In the genomic region with DNA sequence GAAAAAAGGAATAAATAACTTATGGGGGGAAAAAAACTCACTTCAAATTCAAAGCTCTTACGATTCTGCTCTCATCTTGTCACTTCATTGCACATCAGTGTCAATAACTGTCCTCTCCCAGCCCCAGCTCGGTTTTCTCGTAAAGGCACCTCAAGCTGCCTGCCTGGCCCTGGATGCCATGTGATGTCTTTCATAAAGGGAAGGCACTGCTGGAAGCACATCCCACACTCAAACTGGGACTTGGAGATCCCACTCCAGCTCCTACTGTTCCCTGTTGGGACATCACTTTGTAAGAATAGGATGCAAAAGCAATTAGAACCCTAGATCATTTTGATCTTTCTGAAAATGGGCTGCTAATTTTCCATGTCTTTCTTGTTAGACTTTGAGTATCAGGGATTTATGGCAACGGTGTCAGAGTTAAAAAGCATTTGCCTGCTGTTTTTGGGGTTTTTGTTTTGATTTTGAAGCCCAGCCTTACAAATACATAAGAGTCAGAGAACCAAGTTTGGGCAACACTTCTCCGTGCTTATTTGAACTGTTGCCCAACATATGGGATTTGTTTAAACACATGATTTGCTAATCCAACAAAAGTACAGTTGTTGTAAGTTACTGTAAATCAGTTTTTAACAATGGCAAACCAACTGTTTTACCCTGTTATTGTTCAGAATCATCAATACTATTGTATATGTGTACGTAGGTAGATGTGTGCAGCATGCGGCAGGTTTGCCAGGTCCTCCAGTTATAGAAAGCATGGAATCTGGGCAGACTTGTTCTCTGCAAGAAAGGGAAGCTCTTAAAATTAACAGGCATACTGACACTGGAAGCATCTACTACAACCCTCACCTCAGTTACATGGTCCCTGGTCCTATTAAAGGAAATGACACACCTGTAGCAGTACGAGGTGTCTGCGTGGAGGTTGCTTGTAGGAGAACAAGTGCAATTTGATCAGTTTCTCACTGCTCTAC, we compare ENCODE assay signal across 21 cellular contexts. TPM values are rescaled to one million over a fixed set of nuclear protein-coding genes. Genes with fewer than 3 reads are reported as not detected.
A peak's percentile ranks its signal among the peaks of the same experiment; 100 is the strongest.
DNase-seq lines count a peak whose midpoint lies in the region; ATAC-seq, FAIRE-seq and TF ChIP-seq lines count a peak whose summit lies in the region.
"Had no signal": no experiment of that assay in that cellular context is flagged by ENCODE, and none has a peak within 500 bp of the region (broad histone marks: within the 10 kb centered on the region; RNA-seq: fewer than 3 reads in every experiment).

No MANE protein-coding gene starts in this region.

- no peaks in the 10 kb centered on the region for H3K9me3 Mint-ChIP-seq in mesothelial cell of epicardium
- no peaks in the 10 kb centered on the region for H3K9me3 Mint-ChIP-seq in endothelial cell (ENCODE audit: unreplicated experiment)
- H3K9me3 Mint-ChIP-seq: CD8-positive, alpha-beta memory T cell; effector memory CD8-positive, alpha-beta T cell; stimulated activated naive CD8-positive, alpha-beta T cell treated with anti-CD3 and anti-CD28 coated beads, Interleukin-15, amount 100 ng/mL, for 72 hours had no signal

- H3K79me2 ChIP-seq in GM23248 (ENCODE audit: insufficient read depth), result peaks cover 87% of the 10 kb centered on the region

- TF ChIP-seq CTCF in AG09319 (IDR thresholded peaks at IDR 0.05; ENCODE audit: low read depth, low read length) (no peak), bronchial epithelial cell (IDR thresholded peaks at IDR 0.05; ENCODE audit: insufficient read depth, low read length, severe bottlenecking) (no peak), mesothelial cell of epicardium (IDR thresholded peaks at IDR 0.05; ENCODE audit: unreplicated experiment) (no peak), endothelial cell (IDR thresholded peaks at IDR 0.05; ENCODE audit: unreplicated experiment) (no peak)

- H3K4me1 Mint-ChIP-seq in mesothelial cell of epicardium, result peaks cover 45% of the 10 kb centered on the region
- H3K4me1 Mint-ChIP-seq in endothelial cell (ENCODE audit: unreplicated experiment), result peaks cover 25% of the 10 kb centered on the region

- peak overlapping the region; percentile 42 for H3K27ac ChIP-seq in GM23248
- H3K27ac ChIP-seq: KMS-11, pancreas had no signal

- H3K9me2 ChIP-seq in GM23248 (ENCODE audit: insufficient read depth), result no peaks in the 10 kb centered on the region

- H3K27me3 Mint-ChIP-seq in mesothelial cell of epicardium (ENCODE audit: low read depth) (no peaks in the 10 kb centered on the region), endothelial cell (ENCODE audit: unreplicated experiment) (peaks cover 7% of the 10 kb centered on the region)
- H3K27me3 Mint-ChIP-seq: CD8-positive, alpha-beta memory T cell; effector memory CD8-positive, alpha-beta T cell; stimulated activated naive CD8-positive, alpha-beta T cell treated with anti-CD3 and anti-CD28 coated beads, Interleukin-15, amount 100 ng/mL, for 72 hours had no signal

- H3F3A ChIP-seq in GM23248 (ENCODE audit: insufficient read depth), result peaks cover 33% of the 10 kb centered on the region

- no peak for ATAC-seq in GM21529 (IDR thresholded peaks at IDR 0.05; ENCODE audit: unreplicated experiment)
- ATAC-seq: effector memory CD8-positive, alpha-beta T cell; mucosa of descending colon; pancreas; stimulated activated naive CD8-positive, alpha-beta T cell treated with anti-CD3 and anti-CD28 coated beads, Interleukin-15, amount 100 ng/mL, for 72 hours had no signal

- no peak for FAIRE-seq in bronchial epithelial cell (lab: Jason Lieb, UNC)
- FAIRE-seq: pancreas, RCC 7860, small intestine had no signal

- peaks cover 16% of the 10 kb centered on the region for H3K36me3 Mint-ChIP-seq in mesothelial cell of epicardium
- H3K36me3 Mint-ChIP-seq in endothelial cell (ENCODE audit: low read depth, unreplicated experiment), result peaks cover 13% of the 10 kb centered on the region

- H3K27ac Mint-ChIP-seq in mesothelial cell of epicardium (peak overlapping the region; percentile 70), endothelial cell (ENCODE audit: unreplicated experiment) (no peak overlapping the region)
- H3K27ac Mint-ChIP-seq: effector memory CD8-positive, alpha-beta T cell; stimulated activated naive CD8-positive, alpha-beta T cell treated with anti-CD3 and anti-CD28 coated beads, Interleukin-15, amount 100 ng/mL, for 72 hours had no signal

- H3K4me3 ChIP-seq in GM23248, result no peak overlapping the region
- H3K4me3 ChIP-seq in bronchial epithelial cell (ENCODE audit: low read depth, low read length), result no peak overlapping the region
- H3K4me3 ChIP-seq: mucosa of descending colon, pancreas had no signal

- H3K4me2 ChIP-seq in GM23248 (ENCODE audit: unreplicated experiment), result peak overlapping the region; percentile 32
- H3K4me2 ChIP-seq: KMS-11 had no signal

- no peaks in the 10 kb centered on the region for H3K27me3 ChIP-seq in GM23248 (replicated peaks; ENCODE audit: insufficient read depth)
- H3K27me3 ChIP-seq in bronchial epithelial cell (ENCODE audit: control insufficient read depth, insufficient read depth, low read length), result no peaks in the 10 kb centered on the region
- H3K27me3 ChIP-seq: pancreas had no signal

- DNase-seq in AG09319 (ENCODE audit: extremely low read depth, low read depth) (peak; percentile 59), GM23248 (peak; percentile 77), bronchial epithelial cell (ENCODE audit: low read depth) (peak; percentile 16), mesothelial cell of epicardium (ENCODE audit: low spot score in 2 of 2, unreplicated experiment in 2 of 2) (no peak), endothelial cell (ENCODE audit: low spot score) (no peak), NCI-H446 (lab: John Stamatoyannopoulos, UW) (no peak)
- DNase-seq in activated CD4-positive, CD25-positive, alpha-beta regulatory T cell (lab: John Stamatoyannopoulos, UW), result no peak
- DNase-seq: activated CD4-positive, CD25-positive, alpha-beta regulatory T cell treated with anti-CD3 and anti-CD28 coated beads, Interleukin-2, amount 50 U/mL, for 72 hours; activated naive CD4-positive, alpha-beta T cell treated with anti-CD3 and anti-CD28 coated beads, Interleukin-2, amount 50 U/mL, for 16 hours; effector memory CD8-positive, alpha-beta T cell; GDM1; islet precursor cell; mucosa of descending colon; NCI-H1436 treated with DMSO at 0.1 percent for 48 hours; pancreas; small intestine; stimulated activated naive CD8-positive, alpha-beta T cell treated with anti-CD3 and anti-CD28 coated beads, Interleukin-15, amount 100 ng/mL, for 72 hours had no signal

- in situ Hi-C loops in GM23248 (cut with MboI), result no loop called here

- no peak overlapping the region for H3K4me3 Mint-ChIP-seq in mesothelial cell of epicardium
- no peak overlapping the region for H3K4me3 Mint-ChIP-seq in endothelial cell (ENCODE audit: unreplicated experiment)
- H3K4me3 Mint-ChIP-seq: CD8-positive, alpha-beta memory T cell; effector memory CD8-positive, alpha-beta T cell; stimulated activated naive CD8-positive, alpha-beta T cell treated with anti-CD3 and anti-CD28 coated beads, Interleukin-15, amount 100 ng/mL, for 72 hours had no signal

- WGBS in GM23248 (ENCODE audit: low coverage in 1 of 2, low lambda C conversion rate in 2 of 2, missing lambda C conversion rate in 2 of 2), 2 experiments, result 54 to 55% methylated on average over 9 of the region's 9 CpGs

- H2AFZ ChIP-seq in GM23248, result no peak overlapping the region

- H3K36me3 ChIP-seq in GM23248 (ENCODE audit: low read depth) (peaks cover 42% of the 10 kb centered on the region), bronchial epithelial cell (ENCODE audit: control insufficient read depth, insufficient read depth, low read length) (peaks cover 16% of the 10 kb centered on the region)

- H3K9me3 ChIP-seq in GM23248 (ENCODE audit: low read depth), result no peaks in the 10 kb centered on the region
- H3K9me3 ChIP-seq: mucosa of descending colon, pancreas had no signal

- peaks cover 32% of the 10 kb centered on the region for H4K20me1 ChIP-seq in GM23248 (ENCODE audit: insufficient read depth)

- H3K9ac ChIP-seq in GM23248, result peak overlapping the region; percentile 23; the same call in 1 of the 2 replicates
- H3K9ac ChIP-seq: KMS-11 had no signal

- peaks cover 26% of the 10 kb centered on the region for H3K4me1 ChIP-seq in GM23248 (ENCODE audit: insufficient read depth)

RNA-seq across cellular contexts. Expression of gene SERTAD2, which starts 20.6 kb away (rescaled TPM):
- total RNA-seq in GM23248 (2014; rRNA removed; shearing (Covaris generic)), result 18.5 and 21.0 TPM in 2 replicates
- 26.8 and 30.0 TPM in 2 replicates for polyA plus RNA-seq in GM23248 (2016; fragmentation: Nextera tagmentation; extraction: Ambion mirVana)
- total RNA-seq in bronchial epithelial cell (4.2 and 9.0 TPM in 2 replicates), mesothelial cell of epicardium (39.1 to 42.2 TPM (median 41.5 TPM) in 3 replicates), endothelial cell (ENCODE audit: unreplicated experiment) (9.8 TPM)

Comparison
In these comparisons a context has a peak if more than half of its experiments do, and no peak if none do; other contexts are left out.
1. DNase-seq: peak in AG09319 (single experiment), GM23248 (single experiment) and bronchial epithelial cell (single experiment); none in mesothelial cell of epicardium (0 of 2), endothelial cell (single experiment), activated CD4-positive, CD25-positive, alpha-beta regulatory T cell (0 of 4) and NCI-H446 (0 of 2).